Comparison of ENCODE assay signal across 13 cellular contexts in the genomic region with DNA sequence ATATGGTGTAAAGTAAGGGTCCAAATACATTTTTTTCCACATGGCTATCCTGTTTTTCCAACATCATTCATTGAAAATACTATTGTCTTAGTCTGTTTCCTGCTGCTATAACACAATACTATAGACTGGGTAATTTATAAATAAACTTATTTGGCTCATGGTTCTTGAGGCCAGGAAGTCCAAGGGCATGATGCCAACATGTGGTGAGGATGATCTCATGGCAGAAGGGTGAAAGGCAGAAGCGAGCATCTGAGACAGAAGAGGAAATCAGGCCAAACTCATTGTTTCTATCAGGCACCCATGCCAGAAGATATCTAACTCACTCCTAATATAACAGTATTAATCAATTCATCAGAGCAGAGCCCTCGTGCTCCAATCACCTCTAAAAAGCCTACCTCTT. TPM values are rescaled to one million over a fixed set of nuclear protein-coding genes. Genes with fewer than 3 reads are reported as not detected.
DNase-seq lines count a peak whose midpoint lies in the region; ATAC-seq and TF ChIP-seq lines count a peak whose summit lies in the region.
"Had no signal": no experiment of that assay in that cellular context is flagged by ENCODE, and none has a peak within 500 bp of the region (broad histone marks: within the 10 kb centered on the region; RNA-seq: fewer than 3 reads in every experiment).

No MANE protein-coding gene starts in this region.

- intact Hi-C loops in CD14-positive monocyte (cut with micrococcal nuclease): loop anchor here (5.0 to 10.0 kb wide), 2 partner anchors 33 to 196 kb away; a partner anchor contains a TSS
- intact Hi-C loops in left ventricle myocardium inferior (cut with micrococcal nuclease): no loop called here

- H3K9me3 ChIP-seq in left ventricle myocardium inferior (replicated peaks): no peaks in the 10 kb centered on the region
- H3K9me3 ChIP-seq: upper lobe of left lung had no signal

- H3K4me1 ChIP-seq in left ventricle myocardium inferior: peaks cover 20% of the 10 kb centered on the region

- peak; percentile 83 for DNase-seq in CD14-positive monocyte (ENCODE audit: low spot score)
- peak; percentile 69 for DNase-seq in HFF-Myc (ENCODE audit: extremely low read depth, low read depth)
- DNase-seq in activated CD4-positive, alpha-beta T cell treated with anti-CD3 and anti-CD28 coated beads, Interleukin-2, amount 50 U/mL, for 4 hours: peak; percentile 28 to 29
- peak; percentile 28 for DNase-seq in left ventricle myocardium inferior
- DNase-seq in NCI-H524 treated with DMSO at 0.1 percent for 48 hours (lab: John Stamatoyannopoulos, UW): no peak
- DNase-seq in NCI-H187 treated with DMSO at 0.1 percent for 48 hours (lab: John Stamatoyannopoulos, UW): no peak
- no peak for DNase-seq in 8988T
- DNase-seq: kidney had no signal

- H3K36me3 Mint-ChIP-seq in CD14-positive monocyte: no peaks in the 10 kb centered on the region

- H3K27ac ChIP-seq in left ventricle myocardium inferior (replicated peaks): no peak overlapping the region

- peak overlapping the region; percentile 59 to 89 (median 82) for H3K27ac Mint-ChIP-seq in CD14-positive monocyte
- H3K27ac Mint-ChIP-seq: T-helper 1 cell treated with Interleukin-12 subunit alpha and Interleukin-12 subunit beta and Interleukin-4 antibody, amounts not matched to agents 30 μg/mL and 1 μg/mL, for 36 hours had no signal

- H3K27me3 ChIP-seq in left ventricle myocardium inferior (ENCODE audit: low read depth): no peaks in the 10 kb centered on the region
- H3K27me3 ChIP-seq: upper lobe of left lung had no signal

- H3K4me3 ChIP-seq in HFF-Myc (replicated peaks; ENCODE audit: low read depth, low read length) (no peak overlapping the region), left ventricle myocardium inferior (no peak overlapping the region)
- H3K4me3 ChIP-seq: upper lobe of left lung had no signal

- TF ChIP-seq CTCF in CD14-positive monocyte (IDR thresholded peaks at IDR 0.05): no peak
- TF ChIP-seq CTCF in HFF-Myc (IDR thresholded peaks at IDR 0.05; ENCODE audit: low read depth, low read length, missing control alignments): no peak
- no peak for TF ChIP-seq CTCF in left ventricle myocardium inferior (IDR thresholded peaks at IDR 0.05; ENCODE audit: borderline replicate concordance)

- no peak for ATAC-seq in HG03095 (IDR thresholded peaks at IDR 0.05; ENCODE audit: unreplicated experiment)

- no peak overlapping the region for H3K4me3 Mint-ChIP-seq in CD14-positive monocyte
- H3K4me3 Mint-ChIP-seq: T-helper 1 cell treated with Interleukin-12 subunit alpha and Interleukin-12 subunit beta and Interleukin-4 antibody, amounts not matched to agents 30 μg/mL and 1 μg/mL, for 36 hours had no signal

- H3K36me3 ChIP-seq in left ventricle myocardium inferior: no peaks in the 10 kb centered on the region
- H3K36me3 ChIP-seq: upper lobe of left lung had no signal

- peaks cover 41% of the 10 kb centered on the region for H3K4me1 Mint-ChIP-seq in CD14-positive monocyte

- H3K27me3 Mint-ChIP-seq in CD14-positive monocyte (ENCODE audit: low read depth in 3 of 3): peaks cover 0 to 3% (median 1%) of the 10 kb centered on the region in 3 donors

- peaks cover 0 to 3% (median 0%) of the 10 kb centered on the region in 7 donors for H3K9me3 Mint-ChIP-seq in CD14-positive monocyte

RNA-seq across cellular contexts. Expression of a gene that starts 42.6 kb away (rescaled TPM):
- polyA plus RNA-seq in CD14-positive monocyte: under 1 TPM; 0.20 to 0.28 TPM
- 0.27 TPM for total RNA-seq in left ventricle myocardium inferior
- total RNA-seq: H1, skeletal muscle tissue had no signal
- polyA plus RNA-seq: H1 had no signal

Comparison
In these comparisons a context has a peak if more than half of its experiments do, and no peak if none do; other contexts are left out.
1. DNase-seq: peak in CD14-positive monocyte (single experiment), HFF-Myc (single experiment), activated CD4-positive, alpha-beta T cell treated with anti-CD3 and anti-CD28 coated beads, Interleukin-2, amount 50 U/mL, for 4 hours (2 of 2) and left ventricle myocardium inferior (single experiment); none in NCI-H524 treated with DMSO at 0.1 percent for 48 hours (single experiment), NCI-H187 treated with DMSO at 0.1 percent for 48 hours (single experiment) and 8988T (single experiment).